16 cellular contexts compared by ENCODE assay signal in genomic region chr2:106039634-106040033, GRCh38.
"Had no signal": no experiment of that assay in that cellular context is flagged by ENCODE, and none has a peak within 500 bp of the region (broad histone marks: within the 10 kb centered on the region; RNA-seq: fewer than 3 reads in every experiment).

No MANE protein-coding gene starts in this region.

- H3K4me3 ChIP-seq: cardiac muscle cell, esophagus squamous epithelium, hepatocyte had no signal

- H3K9me3 Mint-ChIP-seq: dendritic cell treated with granulocyte-macrophage colony-stimulating factor and Interleukin-4, amounts not matched to agents 40 ng/mL and 50 ng/mL, for 4 days; effector memory CD8-positive, alpha-beta T cell; mesothelial cell of epicardium; naive B cell; nephron had no signal

- H3K4me3 Mint-ChIP-seq: dendritic cell treated with granulocyte-macrophage colony-stimulating factor and Interleukin-4, amounts not matched to agents 40 ng/mL and 50 ng/mL, for 4 days; effector memory CD8-positive, alpha-beta T cell; mesothelial cell of epicardium; nephron had no signal

- H3K4me1 Mint-ChIP-seq: naive B cell had no signal

- H3K9me3 ChIP-seq: esophagus squamous epithelium had no signal

- ATAC-seq: effector memory CD8-positive, alpha-beta T cell had no signal

- DNase-seq: effector memory CD8-positive, alpha-beta T cell; esophagus squamous epithelium; foreskin fibroblast; naive B cell; occipital lobe; small intestine; stimulated activated CD4-positive, alpha-beta T cell treated with anti-CD3 and anti-CD28 coated beads, Interleukin-12 subunit alpha, Interleukin-12 subunit beta, amount 100 ng/mL, for 4 hours; stimulated activated naive CD4-positive, alpha-beta T cell treated with Interleukin-2 at 50 U/mL for 16 hours; trophoblast cell had no signal

- H3K36me3 Mint-ChIP-seq: mesothelial cell of epicardium, naive B cell had no signal

- H3K4me1 ChIP-seq: esophagus squamous epithelium, parathyroid adenoma had no signal

- H3K36me3 ChIP-seq: cardiac muscle cell, esophagus squamous epithelium had no signal

- H3K27ac ChIP-seq: cardiac muscle cell, epithelial cell of prostate, esophagus squamous epithelium, hepatocyte, parathyroid adenoma had no signal

- H3K27me3 ChIP-seq: cardiac muscle cell, esophagus squamous epithelium, hepatocyte had no signal

- H3K27me3 Mint-ChIP-seq: dendritic cell treated with granulocyte-macrophage colony-stimulating factor and Interleukin-4, amounts not matched to agents 40 ng/mL and 50 ng/mL, for 4 days; effector memory CD8-positive, alpha-beta T cell had no signal

- H3K27ac Mint-ChIP-seq: dendritic cell treated with granulocyte-macrophage colony-stimulating factor and Interleukin-4, amounts not matched to agents 40 ng/mL and 50 ng/mL, for 4 days; naive B cell had no signal
